Comparison of ENCODE assay signal across 23 cellular contexts in the genomic region with DNA sequence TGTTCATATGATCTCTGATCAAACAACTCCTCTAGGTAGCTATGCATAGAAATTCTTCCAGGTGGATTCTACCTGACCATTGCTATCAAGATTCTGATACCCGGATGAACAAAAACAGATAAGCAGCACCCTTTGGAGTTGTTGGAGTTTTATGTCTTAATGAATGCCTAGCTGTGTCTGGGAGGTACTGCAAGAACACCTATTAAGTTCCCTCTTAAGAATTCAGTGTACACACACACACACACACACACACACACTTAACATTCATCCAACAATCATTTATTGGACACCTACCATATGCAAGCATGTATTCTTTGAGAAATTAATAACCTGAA.
"Had no signal": no experiment of that assay in that cellular context is flagged by ENCODE, and none has a peak within 500 bp of the region (broad histone marks: within the 10 kb centered on the region; RNA-seq: fewer than 3 reads in every experiment).

No MANE protein-coding gene starts in this region.

- H3K36me3 Mint-ChIP-seq: activated CD4-positive, alpha-beta memory T cell treated with anti-CD3 and anti-CD28 coated beads for 36 hours had no signal

- DNase-seq: activated B cell treated with CpG ODN at 0.5 μM for 24 hours; activated CD4-positive, alpha-beta memory T cell treated with anti-CD3 and anti-CD28 coated beads for 36 hours; activated CD4-positive, alpha-beta T cell treated with anti-CD3 and anti-CD28 coated beads for 4 hours; activated naive CD4-positive, alpha-beta T cell; activated naive CD8-positive, alpha-beta T cell treated with anti-CD3 and anti-CD28 coated beads for 36 hours; activated T-cell treated with anti-CD3 and anti-CD28 coated beads for 4 hours; amniotic stem cell; gastrocnemius medialis; head of caudate nucleus; kidney; left lung; mammary epithelial cell; midbrain; ovary; right lobe of liver; small intestine; stimulated activated CD4-positive, alpha-beta T cell treated with anti-CD3 and anti-CD28 coated beads, Interleukin-4, amount 100 ng/mL, for 1 hour; stimulated activated naive CD8-positive, alpha-beta T cell treated with anti-CD3 and anti-CD28 coated beads, Interleukin-15, amount 100 ng/mL, for 72 hours; transverse colon; uterus had no signal

- H3K27me3 ChIP-seq: gastrocnemius medialis, left lung, ovary, right lobe of liver, suprapubic skin, transverse colon, uterus had no signal

- H3K4me3 ChIP-seq: gastrocnemius medialis, left lung, ovary, right lobe of liver, suprapubic skin, transverse colon, uterus had no signal

- H3K9me3 Mint-ChIP-seq: activated B cell treated with CpG ODN at 0.5 μM for 24 hours; activated CD4-positive, alpha-beta memory T cell treated with anti-CD3 and anti-CD28 coated beads for 36 hours; activated T-helper 17 cell treated with anti-CD3 and anti-CD28 coated beads, Interleukin-2, amount 50 U/mL, for 72 hours; stimulated activated naive CD8-positive, alpha-beta T cell treated with anti-CD3 and anti-CD28 coated beads, Interleukin-15, amount 100 ng/mL, for 72 hours had no signal

- H3K9me3 ChIP-seq: gastrocnemius medialis, left lung, ovary, right lobe of liver, suprapubic skin, transverse colon, uterus had no signal

- H3K27me3 Mint-ChIP-seq: activated CD4-positive, alpha-beta memory T cell treated with anti-CD3 and anti-CD28 coated beads for 36 hours; stimulated activated naive CD8-positive, alpha-beta T cell treated with anti-CD3 and anti-CD28 coated beads, Interleukin-15, amount 100 ng/mL, for 72 hours had no signal

- FAIRE-seq: kidney, small intestine had no signal

- H3K27ac Mint-ChIP-seq: activated B cell treated with CpG ODN at 0.5 μM for 24 hours; activated CD4-positive, alpha-beta memory T cell treated with anti-CD3 and anti-CD28 coated beads for 36 hours; activated T-helper 17 cell treated with anti-CD3 and anti-CD28 coated beads, Interleukin-2, amount 50 U/mL, for 72 hours; stimulated activated naive CD8-positive, alpha-beta T cell treated with anti-CD3 and anti-CD28 coated beads, Interleukin-15, amount 100 ng/mL, for 72 hours had no signal

- H3K36me3 ChIP-seq: gastrocnemius medialis, left lung, ovary, right lobe of liver, suprapubic skin, transverse colon, uterus had no signal

- H3K4me1 Mint-ChIP-seq: activated B cell treated with CpG ODN at 0.5 μM for 24 hours; activated T-helper 17 cell treated with anti-CD3 and anti-CD28 coated beads, Interleukin-2, amount 50 U/mL, for 72 hours had no signal

- H3K4me1 ChIP-seq: gastrocnemius medialis, right lobe of liver, suprapubic skin, transverse colon had no signal

- H3K4me3 Mint-ChIP-seq: activated B cell treated with CpG ODN at 0.5 μM for 24 hours; activated CD4-positive, alpha-beta memory T cell treated with anti-CD3 and anti-CD28 coated beads for 36 hours; activated naive CD8-positive, alpha-beta T cell treated with anti-CD3 and anti-CD28 coated beads for 36 hours; activated T-helper 17 cell treated with anti-CD3 and anti-CD28 coated beads, Interleukin-2, amount 50 U/mL, for 72 hours; stimulated activated naive CD8-positive, alpha-beta T cell treated with anti-CD3 and anti-CD28 coated beads, Interleukin-15, amount 100 ng/mL, for 72 hours had no signal

- H3K27ac ChIP-seq: gastrocnemius medialis, ovary, right lobe of liver, suprapubic skin, transverse colon, uterus had no signal

- ATAC-seq: activated T-helper 17 cell treated with anti-CD3 and anti-CD28 coated beads, Interleukin-2, amount 50 U/mL, for 72 hours; esophagus mucosa; gastrocnemius medialis had no signal
